In the genomic region with DNA sequence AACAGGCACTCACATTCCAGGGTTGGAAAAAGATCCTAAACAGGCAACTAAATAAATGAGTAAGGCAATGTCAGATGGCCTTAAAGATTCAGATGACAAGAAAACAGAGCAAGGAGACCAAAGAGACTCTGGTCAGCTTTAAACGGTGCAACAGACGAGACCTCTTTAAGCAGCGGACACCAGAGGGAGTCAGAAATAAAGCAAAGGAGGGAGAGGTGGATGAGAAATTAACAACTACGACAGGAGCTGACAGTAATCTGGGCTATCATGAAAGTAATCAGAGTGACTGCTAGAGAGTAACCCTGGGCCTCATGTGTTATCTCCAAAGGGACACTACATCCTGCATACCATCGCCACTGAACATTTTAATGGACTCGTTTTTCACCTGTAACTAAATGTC, we compare ENCODE assay signal across 8 cellular contexts. TPM values are rescaled to one million over a fixed set of nuclear protein-coding genes. Genes with fewer than 3 reads are reported as not detected.
DNase-seq lines count a peak whose midpoint lies in the region; ATAC-seq and TF ChIP-seq lines count a peak whose summit lies in the region.

No MANE protein-coding gene starts in this region.

- H3K4me3 Mint-ChIP-seq in brain: peak overlapping the region; percentile 97 to 100 (median 99)

- no peak overlapping the region for H2AK5ac ChIP-seq in mesendoderm (ENCODE audit: low read length)

- peaks cover 12% of the 10 kb centered on the region for H3K79me1 ChIP-seq in mesendoderm (ENCODE audit: low read length)

- H2BK15ac ChIP-seq in mesendoderm (replicated peaks; ENCODE audit: low read depth): no peak overlapping the region

- H3K9ac ChIP-seq in mesendoderm (ENCODE audit: low read length): peak overlapping the region; percentile 96

- peak; percentile 13 for DNase-seq in AG08395 (ENCODE audit: low spot score)
- no peak for DNase-seq in HL-60 (ENCODE audit: low read depth in 1 of 2, low spot score in 1 of 2)
- peak; percentile 51 for DNase-seq in mesendoderm
- no peak for DNase-seq in activated CD4-positive, CD25-positive, alpha-beta regulatory T cell (lab: John Stamatoyannopoulos, UW)

- H3K36me3 Mint-ChIP-seq in brain: peaks cover 69% of the 10 kb centered on the region

- peaks cover 7% of the 10 kb centered on the region for H3K79me2 ChIP-seq in mesendoderm (ENCODE audit: control insufficient read depth, insufficient read depth, low read length)

- H3K27ac ChIP-seq in HL-60 (replicated peaks) (peak overlapping the region; percentile 86), mesendoderm (ENCODE audit: low read depth, low read length) (no peak overlapping the region)

- TF ChIP-seq CTCF in HL-60 (IDR thresholded peaks at IDR 0.05; ENCODE audit: insufficient read depth, low read length) (no peak), brain (conservative IDR thresholded peaks at IDR 0.05) (peak in 1 of 2 experiments; percentile 37)

- H3K18ac ChIP-seq in mesendoderm (ENCODE audit: low read length): no peak overlapping the region

- H3K27me3 ChIP-seq in HL-60 (ENCODE audit: insufficient read depth, poor library complexity, severe bottlenecking) (no peaks in the 10 kb centered on the region), mesendoderm (ENCODE audit: insufficient read depth, low read length, poor library complexity) (no peaks in the 10 kb centered on the region)

- peaks cover 32% of the 10 kb centered on the region for H3K4me1 Mint-ChIP-seq in brain

- peaks cover 24 to 50% (median 45%) of the 10 kb centered on the region in 5 experiments for H3K9me3 Mint-ChIP-seq in brain

- H3K56ac ChIP-seq in mesendoderm (ENCODE audit: low read length): peak overlapping the region; percentile 97

- peak overlapping the region; percentile 88 to 99 (median 93) for H3K27ac Mint-ChIP-seq in brain

- ATAC-seq in HG02885 (IDR thresholded peaks at IDR 0.05; ENCODE audit: poor library complexity, unreplicated experiment) (no peak), HG03439 (IDR thresholded peaks at IDR 0.05; ENCODE audit: unreplicated experiment) (no peak), GM19452 (IDR thresholded peaks at IDR 0.05; ENCODE audit: unreplicated experiment) (no peak)

- H3K27me3 Mint-ChIP-seq in brain: peaks cover 12% of the 10 kb centered on the region

- no peaks in the 10 kb centered on the region for H3K36me3 ChIP-seq in mesendoderm (ENCODE audit: control insufficient read depth, insufficient read depth, low read length)

- peaks cover 4% of the 10 kb centered on the region for H3K4me1 ChIP-seq in mesendoderm (ENCODE audit: control insufficient read depth, low read depth, low read length)

- H3K4me3 ChIP-seq in HL-60 (replicated peaks; ENCODE audit: insufficient read depth, low read length) (peak overlapping the region; percentile 99), mesendoderm (ENCODE audit: low read length) (peak overlapping the region; percentile 97)

- no peak overlapping the region for H4K5ac ChIP-seq in mesendoderm (ENCODE audit: low read length)

- peak overlapping the region; percentile 47 for H3K4me2 ChIP-seq in mesendoderm (ENCODE audit: low read length)

- no peak overlapping the region for H4K8ac ChIP-seq in mesendoderm (ENCODE audit: low read depth, low read length)

- no peak overlapping the region for H2BK120ac ChIP-seq in mesendoderm (ENCODE audit: low read depth, low read length)

- no peak overlapping the region for H3K4ac ChIP-seq in mesendoderm (ENCODE audit: low read depth, low read length)

- no peak overlapping the region for H3K23ac ChIP-seq in mesendoderm (ENCODE audit: low read length)

- no CpG with 5 or more reads among the region's 6 CpGs for whole genome bisulfite sequencing in mesendoderm (ENCODE audit: extremely low coverage, insufficient coverage, low lambda C conversion rate)

- no peak overlapping the region for H2BK5ac ChIP-seq in mesendoderm (ENCODE audit: low read length)

RNA-seq across cellular contexts. Expression of a gene that starts 1.1 kb away (rescaled TPM):
- 3.6 TPM for polyA plus RNA-seq in brain (ENCODE audit: insufficient read depth, low read depth, low replicate concordance)
- polyA plus RNA-seq in mesendoderm (2013, experiment 1 of 2): 3.4 TPM
- 3.0 TPM for polyA plus RNA-seq in mesendoderm (2013, experiment 2 of 2)

RNA-seq across cellular contexts. Expression of a gene that starts 20.2 kb away (rescaled TPM):
- 3.6 TPM for polyA plus RNA-seq in brain (ENCODE audit: insufficient read depth, low read depth, low replicate concordance)
- polyA plus RNA-seq in mesendoderm (2013, experiment 1 of 2): 6.9 TPM
- 6.9 TPM for polyA plus RNA-seq in mesendoderm (2013, experiment 2 of 2)

RNA-seq across cellular contexts. Expression of a gene that starts 25.4 kb away (rescaled TPM):
- polyA plus RNA-seq in brain (ENCODE audit: insufficient read depth, low read depth, low replicate concordance): 8.5 TPM
- 26.0 TPM for polyA plus RNA-seq in mesendoderm (2013, experiment 1 of 2)
- polyA plus RNA-seq in mesendoderm (2013, experiment 2 of 2): 25.9 TPM

RNA-seq across cellular contexts. Expression of a gene that starts 31.4 kb away (rescaled TPM):
- 4.9 TPM for polyA plus RNA-seq in brain (ENCODE audit: insufficient read depth, low read depth, low replicate concordance)
- polyA plus RNA-seq in mesendoderm (2013, experiment 1 of 2): 4.6 TPM
- polyA plus RNA-seq in mesendoderm (2013, experiment 2 of 2): 4.7 TPM

RNA-seq across cellular contexts. Expression of a gene that starts 41.2 kb away (rescaled TPM):
- 3.5 TPM for polyA plus RNA-seq in brain (ENCODE audit: insufficient read depth, low read depth, low replicate concordance)
- 4.8 TPM for polyA plus RNA-seq in mesendoderm (2013, experiment 1 of 2)
- polyA plus RNA-seq in mesendoderm (2013, experiment 2 of 2): 4.6 TPM

Comparison
In these comparisons a context has a peak if more than half of its experiments do, and no peak if none do; other contexts are left out.
1. DNase-seq: peak in AG08395 (single experiment) and mesendoderm (single experiment); none in HL-60 (0 of 2) and activated CD4-positive, CD25-positive, alpha-beta regulatory T cell (0 of 4).